ENCODE assay signal across 1 cellular context in the genomic region with DNA sequence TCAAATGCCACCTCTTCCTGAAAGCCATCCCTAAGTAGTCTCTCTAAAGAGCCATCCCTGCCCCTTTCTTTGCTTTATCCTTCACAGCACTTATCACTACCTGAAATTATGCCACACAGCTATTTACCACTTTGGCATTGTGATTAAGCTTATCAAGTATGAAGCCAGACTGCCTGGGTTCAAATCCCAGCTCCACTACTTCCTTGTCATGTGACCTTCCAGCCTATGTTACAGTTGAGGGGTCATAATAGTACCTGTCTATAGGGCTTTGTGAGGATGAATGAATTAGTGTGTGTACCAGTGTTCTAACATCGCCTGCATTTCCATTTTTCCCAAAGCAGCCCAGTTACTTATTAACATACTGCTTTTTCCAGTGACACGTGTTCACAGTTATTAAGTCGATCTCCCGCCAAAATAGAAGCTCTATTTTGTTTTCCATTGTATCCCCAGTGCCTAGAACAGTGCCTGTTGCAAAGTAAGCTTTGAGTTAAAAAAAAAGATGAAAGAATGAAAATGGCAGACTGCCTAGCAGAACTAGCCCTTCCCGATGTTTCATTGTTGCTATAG.
A peak's percentile ranks its signal among the peaks of the same experiment; 100 is the strongest.
TF ChIP-seq lines count a peak whose summit lies in the region.

No MANE protein-coding gene starts in this region.

TF ChIP-seq in IMR-90, 13 proteins besides CTCF, POLR2A, EP300 and RAD21:
- 0 out of 2 replicates have a peak, but pooled peaks have one; percentile 2 for TF ChIP-seq MXI1 (IDR thresholded peaks at IDR 0.05; ENCODE audit: borderline replicate concordance, low read depth, low read length)
- TF ChIP-seq, protein P1, sequence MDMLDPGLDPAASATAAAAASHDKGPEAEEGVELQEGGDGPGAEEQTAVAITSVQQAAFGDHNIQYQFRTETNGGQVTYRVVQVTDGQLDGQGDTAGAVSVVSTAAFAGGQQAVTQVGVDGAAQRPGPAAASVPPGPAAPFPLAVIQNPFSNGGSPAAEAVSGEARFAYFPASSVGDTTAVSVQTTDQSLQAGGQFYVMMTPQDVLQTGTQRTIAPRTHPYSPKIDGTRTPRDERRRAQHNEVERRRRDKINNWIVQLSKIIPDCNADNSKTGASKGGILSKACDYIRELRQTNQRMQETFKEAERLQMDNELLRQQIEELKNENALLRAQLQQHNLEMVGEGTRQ (IDR thresholded peaks at IDR 0.05; ENCODE audit: low read depth, low read length) = no peak
